ENCODE assay signal across 9 cellular contexts in the genomic region with DNA sequence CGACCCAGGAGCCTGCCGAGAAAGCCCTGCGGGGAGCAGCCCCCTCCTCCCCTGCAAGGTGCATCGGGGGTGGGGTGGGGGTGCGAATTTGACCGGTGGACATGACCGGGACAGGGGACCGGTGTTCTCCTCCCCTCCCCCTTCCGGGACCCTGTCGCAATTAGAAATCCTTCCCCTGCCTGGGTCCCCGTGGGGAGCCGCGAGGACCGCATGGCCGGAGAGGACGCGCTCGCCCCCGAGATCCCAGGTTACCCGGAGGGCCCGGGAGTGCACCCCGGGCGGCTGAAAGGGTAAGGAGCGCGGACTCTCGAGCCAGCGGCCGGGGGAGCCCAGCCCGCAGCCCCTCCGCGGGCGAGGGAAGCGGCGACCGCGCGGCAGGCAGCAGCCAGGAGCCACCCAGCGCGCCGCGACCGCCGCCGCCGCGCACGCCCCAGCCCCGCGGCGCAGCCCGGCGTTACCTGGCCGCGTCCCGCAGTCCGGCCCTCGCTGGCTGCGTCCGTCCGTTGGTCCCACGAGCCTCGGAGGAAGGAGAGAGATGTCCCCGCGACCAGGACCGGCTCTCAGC. TPM values are rescaled to one million over a fixed set of nuclear protein-coding genes. Genes with fewer than 3 reads are reported as not detected.
DNase-seq lines count a peak whose midpoint lies in the region; ATAC-seq, FAIRE-seq and TF ChIP-seq lines count a peak whose summit lies in the region.
"Had no signal": no experiment of that assay in that cellular context is flagged by ENCODE, and none has a peak within 500 bp of the region (broad histone marks: within the 10 kb centered on the region; RNA-seq: fewer than 3 reads in every experiment).

No MANE protein-coding gene starts in this region.

- peaks cover 3 to 14% of the 10 kb centered on the region in 2 donors for H3K9me3 Mint-ChIP-seq in natural killer cell

- peaks cover 0 to 8% (median 0%) of the 10 kb centered on the region in 3 donors for H3K4me1 ChIP-seq in pancreas

- H3K4me1 Mint-ChIP-seq in natural killer cell = no peaks in the 10 kb centered on the region

- DNase-seq in pancreas = peak in 2 of 6 donors; percentile 43 to 69
- DNase-seq in NAMALWA (ENCODE audit: low spot score) = no peak
- DNase-seq in natural killer cell = no peak
- no peak for DNase-seq in NCI-H2171 (lab: John Stamatoyannopoulos, UW)
- no peak for DNase-seq in epidermal melanocyte (ENCODE audit: insufficient read length, low spot score)
- DNase-seq: stimulated activated CD4-positive, alpha-beta T cell treated with anti-CD3 and anti-CD28 coated beads, Interleukin-12 subunit alpha, Interleukin-12 subunit beta, amount 100 ng/mL, for 4 hours had no signal

- no peak for TF ChIP-seq CTCF in pancreas (IDR thresholded peaks at IDR 0.05)
- no peak for TF ChIP-seq CTCF in natural killer cell (IDR thresholded peaks at IDR 0.05)

- peak overlapping the region; percentile 14 to 45 (median 34) for H3K4me3 ChIP-seq in pancreas

- ATAC-seq in GM18511 (IDR thresholded peaks at IDR 0.05; ENCODE audit: unreplicated experiment) = peak; percentile 35
- peak; percentile 24 for ATAC-seq in HG03159 (IDR thresholded peaks at IDR 0.05; ENCODE audit: unreplicated experiment)
- ATAC-seq in esophagus mucosa = peak; percentile 33
- ATAC-seq in pancreas = peak; percentile 47 to 66 (median 58)
- no peak for ATAC-seq in natural killer cell

- 0 to 1% methylated on average over 40 to 65 of the region's 65 CpGs for WGBS in pancreas, 2 donors

- H3K27ac Mint-ChIP-seq in natural killer cell = no peak overlapping the region

- H3K27me3 Mint-ChIP-seq in natural killer cell (ENCODE audit: low read depth in 2 of 2) = peaks cover 15 to 40% of the 10 kb centered on the region in 2 donors

- no peak for FAIRE-seq in pancreas (lab: Jason Lieb, UNC)

- no peak overlapping the region for H3K27ac ChIP-seq in pancreas

- H3K4me3 Mint-ChIP-seq in natural killer cell = no peak overlapping the region

- H3K36me3 ChIP-seq in pancreas = no peaks in the 10 kb centered on the region

- H3K27me3 ChIP-seq in pancreas = peaks cover 0 to 27% (median 11%) of the 10 kb centered on the region in 4 donors

- peaks cover 15% of the 10 kb centered on the region for H3K36me3 Mint-ChIP-seq in natural killer cell

- intact Hi-C loops in pancreas (cut with DNase I) = no loop called here
- intact Hi-C loops in natural killer cell (cut with micrococcal nuclease) = no loop called here

- H3K9me3 ChIP-seq in pancreas = no peaks in the 10 kb centered on the region

RNA-seq across cellular contexts. Expression of a gene that starts 0.5 kb away (rescaled TPM):
- total RNA-seq in esophagus mucosa (0.28 TPM), pancreas (under 1 TPM in 5 of 6 donors, not detected in 1; 0.12 to 0.62 (median 0.29) TPM), natural killer cell (not detected)
- polyA plus RNA-seq in pancreas = under 1 TPM in 1 of 2 donors, not detected in 1; 0.30 TPM

Comparison
In these comparisons a context has a peak if more than half of its experiments do, and no peak if none do; other contexts are left out.
1. ATAC-seq: peak in GM18511 (single experiment), HG03159 (single experiment), esophagus mucosa (single experiment) and pancreas (4 of 4); none in natural killer cell (0 of 3).